In genomic region chr3:42492508-42493080, GRCh38 we compare ENCODE assay signal across 15 cellular contexts. TPM values are rescaled to one million over a fixed set of nuclear protein-coding genes. Genes with fewer than 3 reads are reported as not detected.
DNase-seq lines count a peak whose midpoint lies in the region; ATAC-seq and TF ChIP-seq lines count a peak whose summit lies in the region.
"Had no signal": no experiment of that assay in that cellular context is flagged by ENCODE, and none has a peak within 500 bp of the region (broad histone marks: within the 10 kb centered on the region; RNA-seq: fewer than 3 reads in every experiment).

No MANE protein-coding gene starts in this region.

- H3K36me3 ChIP-seq in MM.1S (replicated peaks; ENCODE audit: insufficient read depth, low read length), result no peaks in the 10 kb centered on the region; the same call in 1 of the 2 replicates

- peak; percentile 43 for DNase-seq in CD14-positive monocyte (ENCODE audit: low spot score)
- DNase-seq in MM.1S, result no peak
- DNase-seq in mucosa of gallbladder (ENCODE audit: low spot score), result peak; percentile 9
- DNase-seq in HEK293T (ENCODE audit: extremely low spot score), result no peak
- no peak for DNase-seq in 8988T
- DNase-seq in LoVo (ENCODE audit: low spot score), result no peak
- DNase-seq: activated CD4-positive, alpha-beta T cell treated with anti-CD3 and anti-CD28 coated beads for 36 hours; GF-D8; mammary epithelial cell; NCI-H1436 treated with DMSO at 0.1 percent for 48 hours; stimulated activated CD4-positive, alpha-beta T cell treated with anti-CD3 and anti-CD28 coated beads, Interleukin-4, amount 100 ng/mL, for 4 hours; stimulated activated naive CD8-positive, alpha-beta T cell treated with anti-CD3 and anti-CD28 coated beads, Interleukin-15, amount 100 ng/mL, for 72 hours had no signal

- H3K27ac ChIP-seq in MM.1S (ENCODE audit: low read length) (peak overlapping the region; percentile 14; the same call in 1 of the 2 replicates), angular gyrus (ENCODE audit: low read depth, low read length) (peak overlapping the region; percentile 65)

- no peaks in the 10 kb centered on the region for H3K79me2 ChIP-seq in MM.1S (ENCODE audit: low read length)

- intact Hi-C loops in CD14-positive monocyte (cut with micrococcal nuclease), result loop anchor here in 1 of 2 donors (10.0 kb wide), 1 partner anchor 252 kb away; no protein-coding TSS in a partner anchor

- H3K36me3 Mint-ChIP-seq in CD14-positive monocyte, result peaks cover 0 to 8% of the 10 kb centered on the region in 2 donors

- CTCF ChIA-PET in HEK293T (lab: Yijun Ruan, JAX), result no interaction called here

- no peaks in the 10 kb centered on the region for H3K9me2 ChIP-seq in MM.1S (replicated peaks; ENCODE audit: insufficient read depth, low read length)

- H3K27me3 ChIP-seq in MM.1S (replicated peaks; ENCODE audit: insufficient read depth, low read length), result no peaks in the 10 kb centered on the region

- H3K4me1 ChIP-seq in MM.1S (ENCODE audit: low read length), result peaks cover 50% of the 10 kb centered on the region

- peak overlapping the region in 1 of 2 donors; percentile 59 for H3K4me3 Mint-ChIP-seq in CD14-positive monocyte
- H3K4me3 Mint-ChIP-seq: activated CD4-positive, alpha-beta T cell treated with anti-CD3 and anti-CD28 coated beads for 36 hours; CD4-positive, alpha-beta T cell; stimulated activated naive CD8-positive, alpha-beta T cell treated with anti-CD3 and anti-CD28 coated beads, Interleukin-15, amount 100 ng/mL, for 72 hours had no signal

- no peaks in the 10 kb centered on the region for H3K9me3 ChIP-seq in MM.1S (replicated peaks; ENCODE audit: insufficient read depth, low read length)

- TF ChIP-seq CTCF in CD14-positive monocyte (IDR thresholded peaks at IDR 0.05) (no peak), MM.1S (IDR thresholded peaks at IDR 0.05; ENCODE audit: low read length) (no peak)

- peaks cover 53% of the 10 kb centered on the region for H3K4me1 Mint-ChIP-seq in CD14-positive monocyte
- H3K4me1 Mint-ChIP-seq: activated CD4-positive, alpha-beta T cell treated with anti-CD3 and anti-CD28 coated beads for 36 hours; stimulated activated naive CD8-positive, alpha-beta T cell treated with anti-CD3 and anti-CD28 coated beads, Interleukin-15, amount 100 ng/mL, for 72 hours had no signal

- H3K4me2 ChIP-seq in MM.1S (ENCODE audit: low read depth, low read length), result no peak overlapping the region; the same call in 1 of the 2 replicates

- POLR2A ChIA-PET in HEK293T (lab: Yijun Ruan, JAX), result no interaction called here

- H3K9ac ChIP-seq in MM.1S (ENCODE audit: low read length), result no peak overlapping the region

- H3F3A ChIP-seq in MM.1S (ENCODE audit: insufficient read depth, low read length), result peaks cover 8% of the 10 kb centered on the region; the same call in 1 of the 2 replicates

- H3K9me3 Mint-ChIP-seq in CD14-positive monocyte, result peaks cover 0 to 4% (median under 1%) of the 10 kb centered on the region in 7 donors
- H3K9me3 Mint-ChIP-seq: CD4-positive, alpha-beta T cell; stimulated activated naive CD8-positive, alpha-beta T cell treated with anti-CD3 and anti-CD28 coated beads, Interleukin-15, amount 100 ng/mL, for 72 hours had no signal

- ATAC-seq in HG02588 (IDR thresholded peaks at IDR 0.05; ENCODE audit: unreplicated experiment), result no peak
- ATAC-seq: activated CD4-positive, alpha-beta T cell treated with anti-CD3 and anti-CD28 coated beads for 36 hours; stimulated activated naive CD8-positive, alpha-beta T cell treated with anti-CD3 and anti-CD28 coated beads, Interleukin-15, amount 100 ng/mL, for 72 hours had no signal

- H3K27me3 Mint-ChIP-seq in CD14-positive monocyte (ENCODE audit: low read depth in 3 of 3), result peaks cover 3 to 10% (median 5%) of the 10 kb centered on the region in 3 donors
- H3K27me3 Mint-ChIP-seq: activated CD4-positive, alpha-beta T cell treated with anti-CD3 and anti-CD28 coated beads for 36 hours; CD4-positive, alpha-beta T cell; stimulated activated naive CD8-positive, alpha-beta T cell treated with anti-CD3 and anti-CD28 coated beads, Interleukin-15, amount 100 ng/mL, for 72 hours had no signal

- no peaks in the 10 kb centered on the region for H4K20me1 ChIP-seq in MM.1S (ENCODE audit: insufficient read depth, low read length)

- peak overlapping the region; percentile 73 to 96 (median 87) for H3K27ac Mint-ChIP-seq in CD14-positive monocyte
- H3K27ac Mint-ChIP-seq: activated CD4-positive, alpha-beta T cell treated with anti-CD3 and anti-CD28 coated beads for 36 hours; CD4-positive, alpha-beta T cell had no signal

- peak overlapping the region; percentile 52 for H2AFZ ChIP-seq in MM.1S (ENCODE audit: low read length)

- no peak overlapping the region for H3K4me3 ChIP-seq in MM.1S (ENCODE audit: low read length)

TF ChIP-seq in HEK293T, 16 proteins besides CTCF, POLR2A, EP300 and RAD21:
- TF ChIP-seq TARDBP (IDR thresholded peaks at IDR 0.05) (no peak), FOXK2 (IDR thresholded peaks at IDR 0.05) (no peak), HDGF (IDR thresholded peaks at IDR 0.05; ENCODE audit: borderline replicate concordance) (no peak), FOXA1 (IDR thresholded peaks at IDR 0.05) (no peak), NFRKB (IDR thresholded peaks at IDR 0.05) (no peak), FOXM1 (IDR thresholded peaks at IDR 0.05; ENCODE audit: borderline replicate concordance) (no peak), CTBP1 (IDR thresholded peaks at IDR 0.05; ENCODE audit: borderline replicate concordance) (no peak), ZNF384 (IDR thresholded peaks at IDR 0.05) (no peak), BHLHE40 (IDR thresholded peaks at IDR 0.05; ENCODE audit: borderline replicate concordance) (no peak), ELF4 (IDR thresholded peaks at IDR 0.05) (no peak), SUZ12 (IDR thresholded peaks at IDR 0.05) (no peak), ARNT (IDR thresholded peaks at IDR 0.05) (no peak), SP1 (IDR thresholded peaks at IDR 0.05) (no peak), LEF1 (IDR thresholded peaks at IDR 0.05; ENCODE audit: borderline replicate concordance) (no peak), L3MBTL2 (conservative IDR thresholded peaks at IDR 0.05) (no peak)
- TF ChIP-seq, protein P1, sequence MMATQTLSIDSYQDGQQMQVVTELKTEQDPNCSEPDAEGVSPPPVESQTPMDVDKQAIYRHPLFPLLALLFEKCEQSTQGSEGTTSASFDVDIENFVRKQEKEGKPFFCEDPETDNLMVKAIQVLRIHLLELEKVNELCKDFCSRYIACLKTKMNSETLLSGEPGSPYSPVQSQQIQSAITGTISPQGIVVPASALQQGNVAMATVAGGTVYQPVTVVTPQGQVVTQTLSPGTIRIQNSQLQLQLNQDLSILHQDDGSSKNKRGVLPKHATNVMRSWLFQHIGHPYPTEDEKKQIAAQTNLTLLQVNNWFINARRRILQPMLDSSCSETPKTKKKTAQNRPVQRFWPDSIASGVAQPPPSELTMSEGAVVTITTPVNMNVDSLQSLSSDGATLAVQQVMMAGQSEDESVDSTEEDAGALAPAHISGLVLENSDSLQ (IDR thresholded peaks at IDR 0.05), result no peak

RNA-seq across cellular contexts. Expression of gene VIPR1, which starts 9.8 kb away (rescaled TPM):
- polyA plus RNA-seq in CD14-positive monocyte, result 10 to 100 TPM; 15.5 to 16.0 TPM
- 91.7 TPM for total RNA-seq in mucosa of gallbladder

Comparison
In these comparisons a context has a peak if more than half of its experiments do, and no peak if none do; other contexts are left out.
1. DNase-seq: peak in CD14-positive monocyte (single experiment) and mucosa of gallbladder (single experiment); none in MM.1S (single experiment), HEK293T (single experiment), 8988T (single experiment) and LoVo (single experiment).